ENCODE assay signal across 9 cellular contexts in genomic region chr7:37786741-37787569, GRCh38.
DNase-seq lines count a peak whose midpoint lies in the region; ATAC-seq, FAIRE-seq and TF ChIP-seq lines count a peak whose summit lies in the region.
"Had no signal": no experiment of that assay in that cellular context is flagged by ENCODE, and none has a peak within 500 bp of the region (broad histone marks: within the 10 kb centered on the region; RNA-seq: fewer than 3 reads in every experiment).

No MANE protein-coding gene starts in this region.

- no peak overlapping the region for H3K27ac Mint-ChIP-seq in activated naive CD8-positive, alpha-beta T cell treated with anti-CD3 and anti-CD28 coated beads, Interleukin-2, amount 50 U/mL, for 24 hours
- H3K27ac Mint-ChIP-seq in nephron progenitor cell = no peak overlapping the region

- TF ChIP-seq CTCF in GM13977 (IDR thresholded peaks at IDR 0.05; ENCODE audit: extremely low read depth, insufficient read depth, missing control alignments) = no peak
- no peak for TF ChIP-seq CTCF in nephron progenitor cell (IDR thresholded peaks at IDR 0.05)
- TF ChIP-seq CTCF in D721Med (IDR thresholded peaks at IDR 0.05; ENCODE audit: insufficient read depth, missing control alignments) = no peak

- no peak for FAIRE-seq in D721Med (lab: Jason Lieb, UNC)

- ATAC-seq in GM21381 (IDR thresholded peaks at IDR 0.05; ENCODE audit: unreplicated experiment) (peak; percentile 83), HG03432 (IDR thresholded peaks at IDR 0.05; ENCODE audit: unreplicated experiment) (peak; percentile 90)
- ATAC-seq in activated naive CD8-positive, alpha-beta T cell treated with anti-CD3 and anti-CD28 coated beads, Interleukin-2, amount 50 U/mL, for 24 hours = peak; percentile 50

- peaks cover 5% of the 10 kb centered on the region for H3K27me3 Mint-ChIP-seq in activated naive CD8-positive, alpha-beta T cell treated with anti-CD3 and anti-CD28 coated beads, Interleukin-2, amount 50 U/mL, for 24 hours
- H3K27me3 Mint-ChIP-seq in nephron progenitor cell (ENCODE audit: low read depth, poor library complexity) = peaks cover 3% of the 10 kb centered on the region
- H3K27me3 Mint-ChIP-seq: brain had no signal

- no peak overlapping the region for H3K4me3 Mint-ChIP-seq in activated naive CD8-positive, alpha-beta T cell treated with anti-CD3 and anti-CD28 coated beads, Interleukin-2, amount 50 U/mL, for 24 hours
- no peak overlapping the region for H3K4me3 Mint-ChIP-seq in nephron progenitor cell
- H3K4me3 Mint-ChIP-seq: brain had no signal

- in situ Hi-C loops in GM13977 (cut with MboI; ENCODE audit: low pct_unique_long_range_greater_than_20kb, low sequenced_read_pairs, unreplicated experiment) = no loop called here

- H3K36me3 Mint-ChIP-seq in activated naive CD8-positive, alpha-beta T cell treated with anti-CD3 and anti-CD28 coated beads, Interleukin-2, amount 50 U/mL, for 24 hours (ENCODE audit: low read depth) = no peaks in the 10 kb centered on the region
- no peaks in the 10 kb centered on the region for H3K36me3 Mint-ChIP-seq in nephron progenitor cell (ENCODE audit: low read depth)
- H3K36me3 Mint-ChIP-seq: brain had no signal

- H3K4me1 Mint-ChIP-seq in activated naive CD8-positive, alpha-beta T cell treated with anti-CD3 and anti-CD28 coated beads, Interleukin-2, amount 50 U/mL, for 24 hours = peaks cover 8% of the 10 kb centered on the region
- peaks cover 10% of the 10 kb centered on the region for H3K4me1 Mint-ChIP-seq in nephron progenitor cell

- H3K9me3 Mint-ChIP-seq in activated naive CD8-positive, alpha-beta T cell treated with anti-CD3 and anti-CD28 coated beads, Interleukin-2, amount 50 U/mL, for 24 hours = no peaks in the 10 kb centered on the region
- no peaks in the 10 kb centered on the region for H3K9me3 Mint-ChIP-seq in nephron progenitor cell
- H3K9me3 Mint-ChIP-seq: brain had no signal

- peak; percentile 34 for DNase-seq in GM13977 (ENCODE audit: low spot score)
- DNase-seq in activated naive CD8-positive, alpha-beta T cell treated with anti-CD3 and anti-CD28 coated beads, Interleukin-2, amount 50 U/mL, for 24 hours = no peak
- DNase-seq in nephron progenitor cell = no peak
- DNase-seq in D721Med (ENCODE audit: insufficient read length, low spot score) = no peak
- DNase-seq in stimulated activated CD4-positive, alpha-beta T cell treated with anti-CD3 and anti-CD28 coated beads, Interleukin-1b, Interleukin-23, amount 100 ng/mL, for 48 hours = no peak
- no peak for DNase-seq in activated CD8-positive, alpha-beta memory T cell treated with anti-CD3 and anti-CD28 coated beads for 24 hours
